In genomic region chr7:100878013-100878412, GRCh38 we compare ENCODE assay signal across 16 cellular contexts. TPM values are rescaled to one million over a fixed set of nuclear protein-coding genes. Genes with fewer than 3 reads are reported as not detected.
DNase-seq lines count a peak whose midpoint lies in the region; ATAC-seq, FAIRE-seq and TF ChIP-seq lines count a peak whose summit lies in the region.
"Had no signal": no experiment of that assay in that cellular context is flagged by ENCODE, and none has a peak within 500 bp of the region (broad histone marks: within the 10 kb centered on the region; RNA-seq: fewer than 3 reads in every experiment).

No MANE protein-coding gene starts in this region.

- H4K20me1 ChIP-seq in HepG2 (ENCODE audit: insufficient read depth, low read length): peaks cover 23% of the 10 kb centered on the region

- H3K36me3 Mint-ChIP-seq in activated T-cell treated with anti-CD3 and anti-CD28 coated beads, Interleukin-2, amount 50 U/mL, for 72 hours (ENCODE audit: insufficient read depth in 2 of 2): peaks cover 15 to 51% of the 10 kb centered on the region in 2 donors
- peaks cover 49% of the 10 kb centered on the region for H3K36me3 Mint-ChIP-seq in endothelial cell (ENCODE audit: low read depth, unreplicated experiment)
- peaks cover 54 to 83% of the 10 kb centered on the region in 2 donors for H3K36me3 Mint-ChIP-seq in stimulated activated naive B cell treated with anti-CD40 and anti-IgM and Interleukin-4, amounts not matched to agents 10 μg/mL and 1 μg/mL and 100 μg/mL, for 72 hours

- peaks cover 0 to 2% of the 10 kb centered on the region in 2 experiments; a peak in 1 of 5 replicates for H3K27me3 ChIP-seq in HepG2 (ENCODE audit: control insufficient read depth in 1 of 2, insufficient read depth in 2 of 2, low read length in 2 of 2)
- no peaks in the 10 kb centered on the region for H3K27me3 ChIP-seq in HAP-1 (ENCODE audit: low read depth)
- H3K27me3 ChIP-seq: right atrium auricular region had no signal

- H3K9ac ChIP-seq in SK-N-MC (ENCODE audit: insufficient read length) (peak overlapping the region; percentile 2), HepG2 (ENCODE audit: insufficient read depth, low read depth, low read length) (no peak overlapping the region)

- 81% methylated on average over 7 of the region's 7 CpGs for whole genome bisulfite sequencing in HepG2 (ENCODE audit: low lambda C conversion rate)

- POLR2A ChIA-PET in HepG2 (lab: Yijun Ruan, JAX): interaction anchor here (2.9 kb wide), 1 partner anchor 11 kb away, joined by 13 read pairs; the partner anchor contains the start of gene UFSP1

- ATAC-seq in activated T-cell treated with anti-CD3 and anti-CD28 coated beads, Interleukin-2, amount 50 U/mL, for 72 hours (replicated peaks in 1 of 2): no peak
- ATAC-seq in stimulated activated naive B cell treated with anti-CD40 and anti-IgM and Interleukin-4, amounts not matched to agents 10 μg/mL and 1 μg/mL and 100 μg/mL, for 72 hours (replicated peaks): no peak
- ATAC-seq in HepG2: no peak
- ATAC-seq: Panc1 had no signal

- no peak for FAIRE-seq in HepG2 (lab: Jason Lieb, UNC)
- FAIRE-seq: bronchial epithelial cell had no signal

- peaks cover 55% of the 10 kb centered on the region for H3K79me2 ChIP-seq in HepG2 (ENCODE audit: insufficient read depth, low read length)

- H3K4me1 ChIP-seq in HepG2 (ENCODE audit: insufficient read depth, low read length): peaks cover 45% of the 10 kb centered on the region
- peaks cover 8% of the 10 kb centered on the region for H3K4me1 ChIP-seq in HAP-1

- H3K9me3 ChIP-seq in SK-N-MC (ENCODE audit: low read depth, low read length) (no peaks in the 10 kb centered on the region), HepG2 (ENCODE audit: low read length) (no peaks in the 10 kb centered on the region), HAP-1 (no peaks in the 10 kb centered on the region)
- H3K9me3 ChIP-seq: right atrium auricular region had no signal

- peaks cover 87% of the 10 kb centered on the region for H3K36me3 ChIP-seq in SK-N-MC (ENCODE audit: insufficient read depth, low read length)
- H3K36me3 ChIP-seq in HepG2 (replicated peaks in 1 of 2; ENCODE audit: control insufficient read depth in 1 of 2, insufficient read depth in 2 of 2, low read length in 2 of 2): peaks cover 14 to 53% of the 10 kb centered on the region in 2 experiments
- H3K36me3 ChIP-seq in HAP-1 (replicated peaks): peaks cover 84% of the 10 kb centered on the region

- TF ChIP-seq CTCF in endothelial cell (IDR thresholded peaks at IDR 0.05; ENCODE audit: unreplicated experiment): no peak
- TF ChIP-seq CTCF in HepG2 (CRISPR knock-in tag; IDR thresholded peaks at IDR 0.05): no peak

- intact Hi-C loops in HepG2 (cut with micrococcal nuclease; ENCODE audit: unreplicated experiment): no loop called here

- H3K27ac ChIP-seq in SK-N-MC: no peak overlapping the region
- H3K27ac ChIP-seq in HepG2 (ENCODE audit: extremely low read length, insufficient read depth, low read length): no peak overlapping the region

- H3K4me2 ChIP-seq in HepG2 (ENCODE audit: low read depth, low read length): no peak overlapping the region

- BruUV-seq in HepG2 (replicated peaks; lab: Mats Ljungman, UMichigan): no TSS peak

- H3K4me1 Mint-ChIP-seq in activated T-cell treated with anti-CD3 and anti-CD28 coated beads, Interleukin-2, amount 50 U/mL, for 72 hours (ENCODE audit: low read depth): peaks cover 53% of the 10 kb centered on the region
- peaks cover 36% of the 10 kb centered on the region for H3K4me1 Mint-ChIP-seq in endothelial cell (ENCODE audit: unreplicated experiment)
- peaks cover 37 to 62% of the 10 kb centered on the region in 2 donors for H3K4me1 Mint-ChIP-seq in stimulated activated naive B cell treated with anti-CD40 and anti-IgM and Interleukin-4, amounts not matched to agents 10 μg/mL and 1 μg/mL and 100 μg/mL, for 72 hours

- in situ Hi-C loops in HepG2 (cut with HindIII; ENCODE audit: extremely low pct_ligation_motif_present, low pct_unique_long_range_greater_than_20kb): loop anchor here (25.0 kb wide), 1 partner anchor 409 kb away; no protein-coding TSS in a partner anchor
- in situ Hi-C loops in HAP-1 (cut with MboI; ENCODE audit: low sequenced_read_pairs): no loop called here

- no peak overlapping the region for H3K4me3 ChIP-seq in SK-N-MC
- no peak overlapping the region for H3K4me3 ChIP-seq in HepG2 (replicated peaks in 1 of 3; ENCODE audit: insufficient read depth in 1 of 3, low read depth in 2 of 3, low read length in 3 of 3)
- H3K4me3 ChIP-seq in HAP-1: no peak overlapping the region
- H3K4me3 ChIP-seq: right atrium auricular region had no signal

- no peak overlapping the region for H2AFZ ChIP-seq in HepG2 (ENCODE audit: low read length)

- peak overlapping the region; percentile 21 to 48 for H3K4me3 Mint-ChIP-seq in activated T-cell treated with anti-CD3 and anti-CD28 coated beads, Interleukin-2, amount 50 U/mL, for 72 hours
- peak overlapping the region; percentile 47 for H3K4me3 Mint-ChIP-seq in endothelial cell (ENCODE audit: unreplicated experiment)
- no peak overlapping the region for H3K4me3 Mint-ChIP-seq in stimulated activated naive B cell treated with anti-CD40 and anti-IgM and Interleukin-4, amounts not matched to agents 10 μg/mL and 1 μg/mL and 100 μg/mL, for 72 hours

- CTCF ChIA-PET in HepG2 (lab: Yijun Ruan, JAX; ENCODE audit: low intra/inter-chr PET ratio, low total read pairs): no interaction called here

- no peaks in the 10 kb centered on the region for H3K9me3 Mint-ChIP-seq in activated T-cell treated with anti-CD3 and anti-CD28 coated beads, Interleukin-2, amount 50 U/mL, for 72 hours
- no peaks in the 10 kb centered on the region for H3K9me3 Mint-ChIP-seq in endothelial cell (ENCODE audit: unreplicated experiment)
- no peaks in the 10 kb centered on the region for H3K9me3 Mint-ChIP-seq in stimulated activated naive B cell treated with anti-CD40 and anti-IgM and Interleukin-4, amounts not matched to agents 10 μg/mL and 1 μg/mL and 100 μg/mL, for 72 hours

- no peak for DNase-seq in activated T-cell treated with anti-CD3 and anti-CD28 coated beads, Interleukin-2, amount 50 U/mL, for 72 hours
- DNase-seq in activated T-cell treated with anti-CD3 and anti-CD28 coated beads, Interleukin-2, amount 50 U/mL, for 48 hours: no peak
- no peak for DNase-seq in SK-N-MC (ENCODE audit: low read depth, low spot score)
- no peak for DNase-seq in endothelial cell (ENCODE audit: low spot score)
- DNase-seq in stimulated activated naive B cell treated with anti-CD40 and anti-IgM and Interleukin-4, amounts not matched to agents 10 μg/mL and 1 μg/mL and 100 μg/mL, for 72 hours: no peak
- DNase-seq in NCI-H187 (lab: John Stamatoyannopoulos, UW): no peak
- no peak for DNase-seq in HepG2 (ENCODE audit: low spot score)
- no peak for DNase-seq in HAP-1 (ENCODE audit: low spot score in 2 of 2)
- DNase-seq: activated CD4-positive, alpha-beta T cell treated with anti-CD3 and anti-CD28 coated beads for 4 hours; naive B cell; NCI-H2029; NCI-H524; stimulated activated CD4-positive, alpha-beta T cell treated with anti-CD3 and anti-CD28 coated beads, Interleukin-1b, Interleukin-23, amount 100 ng/mL, for 48 hours had no signal

- no peaks in the 10 kb centered on the region for H3K27me3 Mint-ChIP-seq in activated T-cell treated with anti-CD3 and anti-CD28 coated beads, Interleukin-2, amount 50 U/mL, for 72 hours (ENCODE audit: low read depth)
- peaks cover 13% of the 10 kb centered on the region for H3K27me3 Mint-ChIP-seq in endothelial cell (ENCODE audit: unreplicated experiment)
- H3K27me3 Mint-ChIP-seq in stimulated activated naive B cell treated with anti-CD40 and anti-IgM and Interleukin-4, amounts not matched to agents 10 μg/mL and 1 μg/mL and 100 μg/mL, for 72 hours: no peaks in the 10 kb centered on the region
- H3K27me3 Mint-ChIP-seq: naive B cell had no signal

- TF ChIP-seq POLR2A in HepG2 (IDR thresholded peaks at IDR 0.05; ENCODE audit: insufficient read depth in 1 of 2, low read depth in 2 of 2, low read length in 2 of 2): no peak

- H3K27ac Mint-ChIP-seq in activated T-cell treated with anti-CD3 and anti-CD28 coated beads, Interleukin-2, amount 50 U/mL, for 72 hours: peak overlapping the region; percentile 95
- no peak overlapping the region for H3K27ac Mint-ChIP-seq in endothelial cell (ENCODE audit: unreplicated experiment)
- peak overlapping the region; percentile 77 for H3K27ac Mint-ChIP-seq in stimulated activated naive B cell treated with anti-CD40 and anti-IgM and Interleukin-4, amounts not matched to agents 10 μg/mL and 1 μg/mL and 100 μg/mL, for 72 hours

- no peak for TF ChIP-seq EP300 in HepG2 (IDR thresholded peaks at IDR 0.05; ENCODE audit: low read depth in 2 of 2, low read length in 2 of 2)
- no peak for TF ChIP-seq EP300 in HepG2 (CRISPR knock-in tag; IDR thresholded peaks at IDR 0.05; ENCODE audit: borderline replicate concordance)

- no peak for TF ChIP-seq RAD21 in HepG2 (CRISPR knock-in tag; IDR thresholded peaks at IDR 0.05)

RNA-seq across cellular contexts. Expression of gene SRRT, which starts 3.1 kb away (rescaled TPM):
- total RNA-seq in activated T-cell treated with anti-CD3 and anti-CD28 coated beads, Interleukin-2, amount 50 U/mL, for 72 hours: 100 to 1,000 TPM; 140 to 145 TPM
- total RNA-seq in endothelial cell (ENCODE audit: unreplicated experiment): 173 TPM
- total RNA-seq in HepG2 (2016; rRNA removed; fragmentation: Illumina TruSeq; extraction: Trizol): 79.1 and 106 TPM in 2 replicates
- total RNA-seq in HepG2 (2016; cell fraction: cytosol; rRNA removed; fragmentation: Illumina TruSeq; extraction: Trizol; ENCODE audit: low read depth): 11.8 and 17.5 TPM in 2 replicates
- total RNA-seq in HepG2 (2016; cell fraction: insoluble cytoplasmic fraction; rRNA removed; fragmentation: Illumina TruSeq; extraction: Trizol): 56.7 and 113 TPM in 2 replicates
- 21.7 and 29.6 TPM in 2 replicates for total RNA-seq in HepG2 (2016; cell fraction: membrane; rRNA removed; fragmentation: Illumina TruSeq; extraction: Trizol)
- total RNA-seq in HepG2 (2016; cell fraction: nucleus; rRNA removed; fragmentation: Illumina TruSeq; extraction: Trizol): 78.9 and 79.0 TPM in 2 replicates
- 26.2 and 30.4 TPM in 2 replicates for polyA plus RNA-seq in HepG2 (2011; rRNA removed)
- 9.4 and 12.5 TPM in 2 replicates for polyA plus RNA-seq in HepG2 (2011; cell fraction: cytosol; rRNA removed)
- polyA plus RNA-seq in HepG2 (2011; cell fraction: nucleus; rRNA removed): 220 and 271 TPM in 2 replicates
- 52.9 and 58.7 TPM in 2 replicates for polyA plus RNA-seq in HepG2 (2012)
- polyA plus RNA-seq in HepG2 (2016; cell fraction: cytosol; fragmentation: Illumina TruSeq; extraction: Trizol; ENCODE audit: low read depth): 12.1 and 13.2 TPM in 2 replicates
- polyA plus RNA-seq in HepG2 (2016; cell fraction: insoluble cytoplasmic fraction; fragmentation: Illumina TruSeq; extraction: Trizol; ENCODE audit: low read depth): 72.8 and 96.9 TPM in 2 replicates
- 17.7 and 23.3 TPM in 2 replicates for polyA plus RNA-seq in HepG2 (2016; cell fraction: membrane; fragmentation: Illumina TruSeq; extraction: Trizol; ENCODE audit: low read depth)
- polyA plus RNA-seq in HepG2 (2016; cell fraction: nucleus; fragmentation: Illumina TruSeq; extraction: Trizol; ENCODE audit: insufficient read depth, low read depth): 226 and 281 TPM in 2 replicates
- polyA minus RNA-seq in HepG2 (2011; rRNA and poly(A)+ RNA removed; ENCODE audit: low replicate concordance): 23.1 and 63.7 TPM in 2 replicates
- polyA minus RNA-seq in HepG2 (2011; cell fraction: cytosol; rRNA and poly(A)+ RNA removed): 17.7 and 23.7 TPM in 2 replicates
- polyA minus RNA-seq in HepG2 (2011; cell fraction: nucleus; rRNA and poly(A)+ RNA removed): 55.4 and 59.5 TPM in 2 replicates

RNA-seq across cellular contexts. Expression of gene TRIP6, which starts 10.8 kb away (rescaled TPM):
- 10 to 100 TPM; 28.3 to 31.5 TPM for total RNA-seq in activated T-cell treated with anti-CD3 and anti-CD28 coated beads, Interleukin-2, amount 50 U/mL, for 72 hours
- total RNA-seq in endothelial cell (ENCODE audit: unreplicated experiment) (93.8 TPM), HepG2 (2016; rRNA removed; fragmentation: Illumina TruSeq; extraction: Trizol) (0.38 TPM in 1 of 2 replicates, not detected in the other)
- total RNA-seq in HepG2 (2016; cell fraction: cytosol; rRNA removed; fragmentation: Illumina TruSeq; extraction: Trizol; ENCODE audit: low read depth): 0.61 and 0.71 TPM in 2 replicates
- 0.22 and 0.35 TPM in 2 replicates for total RNA-seq in HepG2 (2016; cell fraction: insoluble cytoplasmic fraction; rRNA removed; fragmentation: Illumina TruSeq; extraction: Trizol)
- total RNA-seq in HepG2 (2016; cell fraction: membrane; rRNA removed; fragmentation: Illumina TruSeq; extraction: Trizol): 0.15 and 0.41 TPM in 2 replicates
- total RNA-seq in HepG2 (2016; cell fraction: nucleus; rRNA removed; fragmentation: Illumina TruSeq; extraction: Trizol): 0.41 and 0.65 TPM in 2 replicates
- polyA plus RNA-seq in HepG2 (2011; rRNA removed): 0.30 and 0.34 TPM in 2 replicates
- 0.13 and 0.21 TPM in 2 replicates for polyA plus RNA-seq in HepG2 (2011; cell fraction: cytosol; rRNA removed)
- 0.99 and 1.1 TPM in 2 replicates for polyA plus RNA-seq in HepG2 (2011; cell fraction: nucleus; rRNA removed)
- 0.24 and 0.55 TPM in 2 replicates for polyA plus RNA-seq in HepG2 (2012)
- 0.20 and 0.31 TPM in 2 replicates for polyA plus RNA-seq in HepG2 (2016; cell fraction: cytosol; fragmentation: Illumina TruSeq; extraction: Trizol; ENCODE audit: low read depth)
- 0.19 and 0.32 TPM in 2 replicates for polyA plus RNA-seq in HepG2 (2016; cell fraction: insoluble cytoplasmic fraction; fragmentation: Illumina TruSeq; extraction: Trizol; ENCODE audit: low read depth)
- polyA plus RNA-seq in HepG2 (2016; cell fraction: membrane; fragmentation: Illumina TruSeq; extraction: Trizol; ENCODE audit: low read depth): 0.09 and 0.10 TPM in 2 replicates
- polyA plus RNA-seq in HepG2 (2016; cell fraction: nucleus; fragmentation: Illumina TruSeq; extraction: Trizol; ENCODE audit: insufficient read depth, low read depth): 1.4 and 2.7 TPM in 2 replicates
- polyA minus RNA-seq in HepG2 (2011; rRNA and poly(A)+ RNA removed; ENCODE audit: low replicate concordance): 0.32 and 43.8 TPM in 2 replicates
- polyA minus RNA-seq in HepG2 (2011; cell fraction: cytosol; rRNA and poly(A)+ RNA removed): 0.53 and 0.69 TPM in 2 replicates
- polyA minus RNA-seq in HepG2 (2011; cell fraction: nucleus; rRNA and poly(A)+ RNA removed): 0.62 and 0.90 TPM in 2 replicates

RNA-seq across cellular contexts. Expression of gene UFSP1, which starts 11.5 kb away (rescaled TPM):
- total RNA-seq in activated T-cell treated with anti-CD3 and anti-CD28 coated beads, Interleukin-2, amount 50 U/mL, for 72 hours: under 1 TPM; 0.34 to 0.83 TPM
- total RNA-seq in endothelial cell (ENCODE audit: unreplicated experiment): 2.4 TPM
- 2.8 and 3.3 TPM in 2 replicates for total RNA-seq in HepG2 (2016; rRNA removed; fragmentation: Illumina TruSeq; extraction: Trizol)
- total RNA-seq in HepG2 (2016; cell fraction: cytosol; rRNA removed; fragmentation: Illumina TruSeq; extraction: Trizol; ENCODE audit: low read depth): 1.7 and 2.1 TPM in 2 replicates
- 2.5 and 3.0 TPM in 2 replicates for total RNA-seq in HepG2 (2016; cell fraction: insoluble cytoplasmic fraction; rRNA removed; fragmentation: Illumina TruSeq; extraction: Trizol)
- total RNA-seq in HepG2 (2016; cell fraction: membrane; rRNA removed; fragmentation: Illumina TruSeq; extraction: Trizol): 1.7 and 2.0 TPM in 2 replicates
- total RNA-seq in HepG2 (2016; cell fraction: nucleus; rRNA removed; fragmentation: Illumina TruSeq; extraction: Trizol): 2.3 TPM in 2 replicates
- 0.65 and 1.3 TPM in 2 replicates for polyA plus RNA-seq in HepG2 (2011; rRNA removed)
- polyA plus RNA-seq in HepG2 (2011; cell fraction: cytosol; rRNA removed): 0.65 and 1.2 TPM in 2 replicates
- 2.0 and 2.5 TPM in 2 replicates for polyA plus RNA-seq in HepG2 (2011; cell fraction: nucleus; rRNA removed)
- polyA plus RNA-seq in HepG2 (2012): 0.96 and 1.6 TPM in 2 replicates
- 0.41 and 0.42 TPM in 2 replicates for polyA plus RNA-seq in HepG2 (2016; cell fraction: cytosol; fragmentation: Illumina TruSeq; extraction: Trizol; ENCODE audit: low read depth)
- polyA plus RNA-seq in HepG2 (2016; cell fraction: insoluble cytoplasmic fraction; fragmentation: Illumina TruSeq; extraction: Trizol; ENCODE audit: low read depth): 1.9 and 2.3 TPM in 2 replicates
- polyA plus RNA-seq in HepG2 (2016; cell fraction: membrane; fragmentation: Illumina TruSeq; extraction: Trizol; ENCODE audit: low read depth): 0.65 and 0.74 TPM in 2 replicates
- 1.0 and 1.5 TPM in 2 replicates for polyA plus RNA-seq in HepG2 (2016; cell fraction: nucleus; fragmentation: Illumina TruSeq; extraction: Trizol; ENCODE audit: insufficient read depth, low read depth)
- 5.4 and 9.8 TPM in 2 replicates for polyA minus RNA-seq in HepG2 (2011; rRNA and poly(A)+ RNA removed; ENCODE audit: low replicate concordance)
- polyA minus RNA-seq in HepG2 (2011; cell fraction: cytosol; rRNA and poly(A)+ RNA removed): 0.89 and 1.7 TPM in 2 replicates
- 6.2 and 7.6 TPM in 2 replicates for polyA minus RNA-seq in HepG2 (2011; cell fraction: nucleus; rRNA and poly(A)+ RNA removed)

RNA-seq across cellular contexts. Expression of gene ACHE, which starts 17.7 kb away (rescaled TPM):
- under 1 TPM; 0.16 to 0.41 TPM for total RNA-seq in activated T-cell treated with anti-CD3 and anti-CD28 coated beads, Interleukin-2, amount 50 U/mL, for 72 hours
- 3.0 TPM for total RNA-seq in endothelial cell (ENCODE audit: unreplicated experiment)
- total RNA-seq in HepG2 (2016; rRNA removed; fragmentation: Illumina TruSeq; extraction: Trizol): 0.18 TPM in 1 of 2 replicates, not detected in the other
- total RNA-seq in HepG2 (2016; cell fraction: cytosol; rRNA removed; fragmentation: Illumina TruSeq; extraction: Trizol; ENCODE audit: low read depth): not detected in 2 replicates
- 0.09 TPM in 1 of 2 replicates, not detected in the other for total RNA-seq in HepG2 (2016; cell fraction: insoluble cytoplasmic fraction; rRNA removed; fragmentation: Illumina TruSeq; extraction: Trizol)
- not detected in 2 replicates for total RNA-seq in HepG2 (2016; cell fraction: membrane; rRNA removed; fragmentation: Illumina TruSeq; extraction: Trizol)
- total RNA-seq in HepG2 (2016; cell fraction: nucleus; rRNA removed; fragmentation: Illumina TruSeq; extraction: Trizol): not detected in 2 replicates
- 0.40 and 0.99 TPM in 2 replicates for polyA plus RNA-seq in HepG2 (2011; rRNA removed)
- polyA plus RNA-seq in HepG2 (2011; cell fraction: cytosol; rRNA removed): 0.25 and 0.38 TPM in 2 replicates
- 2.2 and 3.0 TPM in 2 replicates for polyA plus RNA-seq in HepG2 (2011; cell fraction: nucleus; rRNA removed)
- polyA plus RNA-seq in HepG2 (2012): 0.27 and 0.87 TPM in 2 replicates
- polyA plus RNA-seq in HepG2 (2016; cell fraction: cytosol; fragmentation: Illumina TruSeq; extraction: Trizol; ENCODE audit: low read depth): 0.05 and 0.07 TPM in 2 replicates
- polyA plus RNA-seq in HepG2 (2016; cell fraction: insoluble cytoplasmic fraction; fragmentation: Illumina TruSeq; extraction: Trizol; ENCODE audit: low read depth): not detected in 2 replicates
- 0.08 TPM in 1 of 2 replicates, not detected in the other for polyA plus RNA-seq in HepG2 (2016; cell fraction: membrane; fragmentation: Illumina TruSeq; extraction: Trizol; ENCODE audit: low read depth)
- polyA plus RNA-seq in HepG2 (2016; cell fraction: nucleus; fragmentation: Illumina TruSeq; extraction: Trizol; ENCODE audit: insufficient read depth, low read depth): 0.77 and 1.1 TPM in 2 replicates
- 0.09 and 0.28 TPM in 2 replicates for polyA minus RNA-seq in HepG2 (2011; rRNA and poly(A)+ RNA removed; ENCODE audit: low replicate concordance)
- not detected in 2 replicates for polyA minus RNA-seq in HepG2 (2011; cell fraction: cytosol; rRNA and poly(A)+ RNA removed)
- 0.26 and 0.75 TPM in 2 replicates for polyA minus RNA-seq in HepG2 (2011; cell fraction: nucleus; rRNA and poly(A)+ RNA removed)
- total RNA-seq: bronchial epithelial cell had no signal

RNA-seq across cellular contexts. Expression of gene SLC12A9, which starts 25.5 kb away (rescaled TPM):
- total RNA-seq in activated T-cell treated with anti-CD3 and anti-CD28 coated beads, Interleukin-2, amount 50 U/mL, for 72 hours: 10 to 100 TPM; 17.6 to 20.1 TPM
- total RNA-seq in endothelial cell (ENCODE audit: unreplicated experiment): 60.5 TPM
- 5.4 and 16.6 TPM in 2 replicates for total RNA-seq in HepG2 (2016; rRNA removed; fragmentation: Illumina TruSeq; extraction: Trizol)
- 4.7 and 5.6 TPM in 2 replicates for total RNA-seq in HepG2 (2016; cell fraction: cytosol; rRNA removed; fragmentation: Illumina TruSeq; extraction: Trizol; ENCODE audit: low read depth)
- total RNA-seq in HepG2 (2016; cell fraction: insoluble cytoplasmic fraction; rRNA removed; fragmentation: Illumina TruSeq; extraction: Trizol): 5.6 and 18.2 TPM in 2 replicates
- total RNA-seq in HepG2 (2016; cell fraction: membrane; rRNA removed; fragmentation: Illumina TruSeq; extraction: Trizol): 7.9 and 9.1 TPM in 2 replicates
- total RNA-seq in HepG2 (2016; cell fraction: nucleus; rRNA removed; fragmentation: Illumina TruSeq; extraction: Trizol): 14.7 and 18.3 TPM in 2 replicates
- polyA plus RNA-seq in HepG2 (2011; rRNA removed): 8.7 and 13.9 TPM in 2 replicates
- 6.6 and 7.9 TPM in 2 replicates for polyA plus RNA-seq in HepG2 (2011; cell fraction: cytosol; rRNA removed)
- polyA plus RNA-seq in HepG2 (2011; cell fraction: nucleus; rRNA removed): 25.6 and 27.8 TPM in 2 replicates
- 6.2 and 8.0 TPM in 2 replicates for polyA plus RNA-seq in HepG2 (2012)
- 1.6 and 2.0 TPM in 2 replicates for polyA plus RNA-seq in HepG2 (2016; cell fraction: cytosol; fragmentation: Illumina TruSeq; extraction: Trizol; ENCODE audit: low read depth)
- polyA plus RNA-seq in HepG2 (2016; cell fraction: insoluble cytoplasmic fraction; fragmentation: Illumina TruSeq; extraction: Trizol; ENCODE audit: low read depth): 4.7 and 6.3 TPM in 2 replicates
- 4.0 and 4.6 TPM in 2 replicates for polyA plus RNA-seq in HepG2 (2016; cell fraction: membrane; fragmentation: Illumina TruSeq; extraction: Trizol; ENCODE audit: low read depth)
- polyA plus RNA-seq in HepG2 (2016; cell fraction: nucleus; fragmentation: Illumina TruSeq; extraction: Trizol; ENCODE audit: insufficient read depth, low read depth): 31.8 and 35.4 TPM in 2 replicates
- polyA minus RNA-seq in HepG2 (2011; rRNA and poly(A)+ RNA removed; ENCODE audit: low replicate concordance): 12.3 and 25.2 TPM in 2 replicates
- polyA minus RNA-seq in HepG2 (2011; cell fraction: cytosol; rRNA and poly(A)+ RNA removed): 3.1 and 5.7 TPM in 2 replicates
- polyA minus RNA-seq in HepG2 (2011; cell fraction: nucleus; rRNA and poly(A)+ RNA removed): 4.0 and 6.5 TPM in 2 replicates

Comparison
In these comparisons a context has a peak if more than half of its experiments do, and no peak if none do; other contexts are left out.
1. H3K4me3 Mint-ChIP-seq: peak in activated T-cell treated with anti-CD3 and anti-CD28 coated beads, Interleukin-2, amount 50 U/mL, for 72 hours (2 of 2) and endothelial cell (single experiment); none in stimulated activated naive B cell treated with anti-CD40 and anti-IgM and Interleukin-4, amounts not matched to agents 10 μg/mL and 1 μg/mL and 100 μg/mL, for 72 hours (0 of 2).
2. RNA of gene TRIP6, which starts 10.8 kb away (total RNA-seq): 93.8 TPM in endothelial cell (single experiment) and 28.3 to 31.5 TPM in activated T-cell treated with anti-CD3 and anti-CD28 coated beads, Interleukin-2, amount 50 U/mL, for 72 hours; 0.15 to 0.71 TPM in HepG2; every median in the first group is over 10 times any median in the second.